ENCODE assay signal across 15 cellular contexts in genomic region chrX:154573061-154573460, GRCh38. TPM values are rescaled to one million over a fixed set of nuclear protein-coding genes. Genes with fewer than 3 reads are reported as not detected.
"Had no signal": no experiment of that assay in that cellular context is flagged by ENCODE, and none has a peak within 500 bp of the region (broad histone marks: within the 10 kb centered on the region; RNA-seq: fewer than 3 reads in every experiment).

No MANE protein-coding gene starts in this region.

RNA-seq across cellular contexts. Expression of gene CTAG1A, which starts 11.9 kb away (rescaled TPM):
- total RNA-seq: stomach, subcutaneous adipose tissue, suprapubic skin, temporal lobe, thoracic aorta, thyroid gland, tibial nerve, transverse colon, upper lobe of left lung, upper lobe of right lung, ureter, urinary bladder, uterus, vagina had no signal
- polyA plus RNA-seq: stomach, urinary bladder had no signal

RNA-seq across cellular contexts. Expression of gene CTAG1B, which starts 46.0 kb away (rescaled TPM):
- total RNA-seq: stomach, subcutaneous adipose tissue, suprapubic skin, temporal lobe, thoracic aorta, thyroid gland, tibial nerve, transverse colon, upper lobe of left lung, upper lobe of right lung, ureter, urinary bladder, vagina had no signal
- polyA plus RNA-seq: stomach, thymus, urinary bladder had no signal
